ENCODE assay signal across 21 cellular contexts in genomic region chr3:41163399-41163798, GRCh38.
"Had no signal": no experiment of that assay in that cellular context is flagged by ENCODE, and none has a peak within 500 bp of the region (broad histone marks: within the 10 kb centered on the region; RNA-seq: fewer than 3 reads in every experiment).

No MANE protein-coding gene starts in this region.

- H3K27me3 ChIP-seq: brain microvascular endothelial cell, dorsolateral prefrontal cortex, esophagus squamous epithelium, left lung, upper lobe of left lung had no signal

- DNase-seq: activated CD4-positive, alpha-beta T cell treated with anti-CD3 and anti-CD28 coated beads for 1 hour; activated CD4-positive, alpha-beta T cell treated with anti-CD3 and anti-CD28 coated beads, Interleukin-2, amount 50 U/mL, for 1 hour; activated CD8-positive, alpha-beta T cell treated with anti-CD3 and anti-CD28 coated beads, Interleukin-2, amount 10 ng/mL, durations not matched to agents 7 days and 5 days; activated gamma-delta T cell; aorta; brain microvascular endothelial cell; central memory CD4-positive, alpha-beta T cell; dorsolateral prefrontal cortex; effector memory CD8-positive, alpha-beta T cell; esophagus squamous epithelium; kidney; left lung; occipital lobe; right cardiac atrium; SK-N-SH; stimulated activated CD4-positive, alpha-beta T cell treated with anti-CD3 and anti-CD28 coated beads, Interleukin-12 subunit alpha, Interleukin-12 subunit beta, amount 100 ng/mL, for 4 hours; stimulated activated CD4-positive, alpha-beta T cell treated with anti-CD3 and anti-CD28 coated beads, Interleukin-4, amount 100 ng/mL, for 4 hours; stimulated activated naive CD8-positive, alpha-beta T cell treated with anti-CD3 and anti-CD28 coated beads, Interleukin-15, Interleukin-2, amounts not matched to agents 100 U/mL and 50 U/mL, for 24 hours; T-cell; upper lobe of left lung; WERI-Rb-1 had no signal

- H3K9me3 ChIP-seq: esophagus squamous epithelium, left lung, SK-N-SH, upper lobe of left lung had no signal

- ATAC-seq: activated CD8-positive, alpha-beta T cell treated with anti-CD3 and anti-CD28 coated beads, Interleukin-2, amount 10 ng/mL, durations not matched to agents 7 days and 5 days; effector memory CD8-positive, alpha-beta T cell; left lung; right cardiac atrium; stimulated activated naive CD8-positive, alpha-beta T cell treated with anti-CD3 and anti-CD28 coated beads, Interleukin-15, Interleukin-2, amounts not matched to agents 100 U/mL and 50 U/mL, for 24 hours; T-cell had no signal

- H3K4me3 ChIP-seq: dorsolateral prefrontal cortex, esophagus squamous epithelium, left lung, upper lobe of left lung had no signal

- H3K27ac ChIP-seq: brain microvascular endothelial cell, dorsolateral prefrontal cortex, esophagus squamous epithelium, left lung, upper lobe of left lung, WERI-Rb-1 had no signal

- H3K36me3 ChIP-seq: brain microvascular endothelial cell, esophagus squamous epithelium, left lung, upper lobe of left lung, WERI-Rb-1 had no signal
